17 cellular contexts compared by ENCODE assay signal in genomic region chr22:37137903-37138665, GRCh38. TPM values are rescaled to one million over a fixed set of nuclear protein-coding genes. Genes with fewer than 3 reads are reported as not detected.
DNase-seq lines count a peak whose midpoint lies in the region; ATAC-seq lines count a peak whose summit lies in the region.
"Had no signal": no experiment of that assay in that cellular context is flagged by ENCODE, and none has a peak within 500 bp of the region (broad histone marks: within the 10 kb centered on the region; RNA-seq: fewer than 3 reads in every experiment).

No MANE protein-coding gene starts in this region.

- peak overlapping the region; percentile 91 for H3K27ac Mint-ChIP-seq in activated T-helper 1 cell treated with anti-CD3 and anti-CD28 coated beads, Interleukin-12 subunit alpha, Interleukin-12 subunit beta, Interleukin-2, Interleukin-4 antibody, amounts not matched to agents 30 ng/mL and 10 ng/mL and 1 ng/mL, durations not matched to agents 14 hours and 24 hours and 36 hours
- peak overlapping the region; percentile 92 to 97 (median 95) for H3K27ac Mint-ChIP-seq in immature natural killer cell

- peaks cover 55% of the 10 kb centered on the region for H3K36me3 Mint-ChIP-seq in activated T-helper 1 cell treated with anti-CD3 and anti-CD28 coated beads, Interleukin-12 subunit alpha, Interleukin-12 subunit beta, Interleukin-2, Interleukin-4 antibody, amounts not matched to agents 30 ng/mL and 10 ng/mL and 1 ng/mL, durations not matched to agents 14 hours and 24 hours and 36 hours (ENCODE audit: low read depth)
- H3K36me3 Mint-ChIP-seq in immature natural killer cell: peaks cover 34 to 81% (median 47%) of the 10 kb centered on the region in 3 donors

- intact Hi-C loops in activated T-helper 1 cell treated with anti-CD3 and anti-CD28 coated beads, Interleukin-12 subunit alpha, Interleukin-12 subunit beta, Interleukin-2, Interleukin-4 antibody, amounts not matched to agents 30 ng/mL and 10 ng/mL and 1 ng/mL, durations not matched to agents 14 hours and 24 hours and 36 hours (cut with micrococcal nuclease): loop anchor here (1.0 to 2.0 kb wide), 2 partner anchors 15 to 24 kb away; no protein-coding TSS in a partner anchor

- no peak for ATAC-seq in GM19328 (IDR thresholded peaks at IDR 0.05; ENCODE audit: unreplicated experiment)

- DNase-seq in stimulated activated naive CD4-positive, alpha-beta T cell treated with Interleukin-2 at 50 U/mL for 16 hours (lab: John Stamatoyannopoulos, UW): peak; percentile 26
- DNase-seq in stimulated activated naive CD4-positive, alpha-beta T cell (lab: John Stamatoyannopoulos, UW): no peak
- DNase-seq in activated T-helper 1 cell treated with anti-CD3 and anti-CD28 coated beads, Interleukin-12 subunit alpha, Interleukin-12 subunit beta, Interleukin-2, Interleukin-4 antibody, amounts not matched to agents 30 ng/mL and 10 ng/mL and 1 ng/mL, durations not matched to agents 14 hours and 24 hours and 36 hours (ENCODE audit: low spot score): no peak
- no peak for DNase-seq in immature natural killer cell
- DNase-seq in NCI-H69 (lab: John Stamatoyannopoulos, UW): no peak
- no peak for DNase-seq in NCI-H2107 treated with DMSO at 0.1 percent for 48 hours (lab: John Stamatoyannopoulos, UW; ENCODE audit: unreplicated experiment)
- DNase-seq: activated gamma-delta T cell treated with Interleukin-2 at 50 U/mL for 16 hours; AML-193; DMS 273 treated with DMSO at 0.1 percent for 48 hours; effector CD4-positive, alpha-beta T cell; hypothalamus; NCI-H2081; NCI-H526 treated with DMSO at 0.1 percent for 48 hours; ovary; Peyer's patch had no signal

- no peaks in the 10 kb centered on the region for H3K9me3 Mint-ChIP-seq in activated T-helper 1 cell treated with anti-CD3 and anti-CD28 coated beads, Interleukin-12 subunit alpha, Interleukin-12 subunit beta, Interleukin-2, Interleukin-4 antibody, amounts not matched to agents 30 ng/mL and 10 ng/mL and 1 ng/mL, durations not matched to agents 14 hours and 24 hours and 36 hours
- H3K9me3 Mint-ChIP-seq in immature natural killer cell: no peaks in the 10 kb centered on the region

- H3K4me3 Mint-ChIP-seq in activated T-helper 1 cell treated with anti-CD3 and anti-CD28 coated beads, Interleukin-12 subunit alpha, Interleukin-12 subunit beta, Interleukin-2, Interleukin-4 antibody, amounts not matched to agents 30 ng/mL and 10 ng/mL and 1 ng/mL, durations not matched to agents 14 hours and 24 hours and 36 hours: peak overlapping the region; percentile 21
- peak overlapping the region; percentile 18 to 78 (median 62) for H3K4me3 Mint-ChIP-seq in immature natural killer cell

- peaks cover 2% of the 10 kb centered on the region for H3K27me3 Mint-ChIP-seq in activated T-helper 1 cell treated with anti-CD3 and anti-CD28 coated beads, Interleukin-12 subunit alpha, Interleukin-12 subunit beta, Interleukin-2, Interleukin-4 antibody, amounts not matched to agents 30 ng/mL and 10 ng/mL and 1 ng/mL, durations not matched to agents 14 hours and 24 hours and 36 hours (ENCODE audit: insufficient read depth)
- peaks cover 14 to 44% (median 23%) of the 10 kb centered on the region in 3 donors for H3K27me3 Mint-ChIP-seq in immature natural killer cell (ENCODE audit: low read depth in 3 of 3)

- peaks cover 42% of the 10 kb centered on the region for H3K4me1 Mint-ChIP-seq in activated T-helper 1 cell treated with anti-CD3 and anti-CD28 coated beads, Interleukin-12 subunit alpha, Interleukin-12 subunit beta, Interleukin-2, Interleukin-4 antibody, amounts not matched to agents 30 ng/mL and 10 ng/mL and 1 ng/mL, durations not matched to agents 14 hours and 24 hours and 36 hours (ENCODE audit: low read depth)
- H3K4me1 Mint-ChIP-seq in immature natural killer cell: peaks cover 93 to 97% of the 10 kb centered on the region in 2 donors

RNA-seq across cellular contexts. Expression of gene IL2RB, which starts 11.6 kb away (rescaled TPM):
- 273 and 278 TPM in 2 replicates for total RNA-seq in activated T-helper 1 cell treated with anti-CD3 and anti-CD28 coated beads, Interleukin-12 subunit alpha, Interleukin-12 subunit beta, Interleukin-2, Interleukin-4 antibody, amounts not matched to agents 30 ng/mL and 10 ng/mL and 1 ng/mL, durations not matched to agents 14 hours and 24 hours and 36 hours
- polyA plus RNA-seq in immature natural killer cell: 1,000 to 10,000 TPM in 1 of 3 donors, 100 to 1,000 TPM in 2; 863 to 2,762 (median 893) TPM

RNA-seq across cellular contexts. Expression of gene TMPRSS6, which starts 28.6 kb away (rescaled TPM):
- total RNA-seq in activated T-helper 1 cell treated with anti-CD3 and anti-CD28 coated beads, Interleukin-12 subunit alpha, Interleukin-12 subunit beta, Interleukin-2, Interleukin-4 antibody, amounts not matched to agents 30 ng/mL and 10 ng/mL and 1 ng/mL, durations not matched to agents 14 hours and 24 hours and 36 hours: 2.3 and 3.3 TPM in 2 replicates
- under 1 TPM in 2 of 3 donors, not detected in 1; 0.28 to 0.52 TPM for polyA plus RNA-seq in immature natural killer cell
- total RNA-seq: skeletal muscle tissue had no signal

RNA-seq across cellular contexts. Expression of gene C1QTNF6, which starts 50.0 kb away (rescaled TPM):
- 4.8 and 4.9 TPM in 2 replicates for total RNA-seq in activated T-helper 1 cell treated with anti-CD3 and anti-CD28 coated beads, Interleukin-12 subunit alpha, Interleukin-12 subunit beta, Interleukin-2, Interleukin-4 antibody, amounts not matched to agents 30 ng/mL and 10 ng/mL and 1 ng/mL, durations not matched to agents 14 hours and 24 hours and 36 hours
- polyA plus RNA-seq in immature natural killer cell: 1 to 10 TPM in 2 of 3 donors, not detected in 1; 1.5 to 1.8 TPM
